ENCODE assay signal across 8 cellular contexts in genomic region chr1:10474613-10475507, GRCh38. TPM values are rescaled to one million over a fixed set of nuclear protein-coding genes. Genes with fewer than 3 reads are reported as not detected.
DNase-seq lines count a peak whose midpoint lies in the region; ATAC-seq and TF ChIP-seq lines count a peak whose summit lies in the region.

Gene PEX14 (plus strand): TSS chr1:10474950. CDS start chr1:10474967, 17 bp downstream.

- H3K27me3 Mint-ChIP-seq in activated T-helper 1 cell treated with anti-CD3 and anti-CD28 coated beads, Interleukin-12 subunit alpha, Interleukin-12 subunit beta, Interleukin-2, Interleukin-4 antibody, amounts not matched to agents 30 ng/mL and 10 ng/mL and 1 ng/mL, durations not matched to agents 14 hours and 24 hours and 36 hours (ENCODE audit: insufficient read depth) = no peaks in the 10 kb centered on the region
- H3K27me3 Mint-ChIP-seq in naive thymus-derived CD4-positive, alpha-beta T cell = no peaks in the 10 kb centered on the region
- no peaks in the 10 kb centered on the region for H3K27me3 Mint-ChIP-seq in stimulated activated memory B cell treated with anti-CD40 and anti-IgM and Interleukin-4, amounts not matched to agents 10 μg/mL and 1 μg/mL and 100 μg/mL, for 72 hours

- peak within 1 kb of the TSS; percentile 70 for H3K27ac ChIP-seq in KOPT-K1 (ENCODE audit: low read depth, low read length, poor library complexity, severe bottlenecking)
- peak within 1 kb of the TSS; percentile 66 for H3K27ac ChIP-seq in naive thymus-derived CD4-positive, alpha-beta T cell (ENCODE audit: low read depth, low read length)

- POLR2A ChIA-PET in naive thymus-derived CD4-positive, alpha-beta T cell (lab: Charles Lee) = interaction anchor here (0.5 to 1.7 kb wide), 5 partner anchors 14 to 76 kb away, joined by 3 to 7 read pairs (median 5); partner anchors contain the start of genes CENPS and PGD

- peaks cover 2% of the 10 kb centered on the region for H3K36me3 Mint-ChIP-seq in activated T-helper 1 cell treated with anti-CD3 and anti-CD28 coated beads, Interleukin-12 subunit alpha, Interleukin-12 subunit beta, Interleukin-2, Interleukin-4 antibody, amounts not matched to agents 30 ng/mL and 10 ng/mL and 1 ng/mL, durations not matched to agents 14 hours and 24 hours and 36 hours (ENCODE audit: low read depth)
- no peaks in the 10 kb centered on the region for H3K36me3 Mint-ChIP-seq in naive thymus-derived CD4-positive, alpha-beta T cell
- H3K36me3 Mint-ChIP-seq in stimulated activated memory B cell treated with anti-CD40 and anti-IgM and Interleukin-4, amounts not matched to agents 10 μg/mL and 1 μg/mL and 100 μg/mL, for 72 hours = no peaks in the 10 kb centered on the region

- DNase-seq in DMS 273 treated with DMSO at 0.1 percent for 48 hours (lab: John Stamatoyannopoulos, UW) (peak; percentile 74), RPMI7951 (ENCODE audit: low read depth) (peak; percentile 87), fibroblast of mammary gland (ENCODE audit: low read depth) (peak; percentile 75)
- peak; percentile 82 for DNase-seq in activated T-helper 1 cell treated with anti-CD3 and anti-CD28 coated beads, Interleukin-12 subunit alpha, Interleukin-12 subunit beta, Interleukin-2, Interleukin-4 antibody, amounts not matched to agents 30 ng/mL and 10 ng/mL and 1 ng/mL, durations not matched to agents 14 hours and 24 hours and 36 hours (ENCODE audit: low spot score)
- peak; percentile 67 to 86 (median 78) for DNase-seq in naive thymus-derived CD4-positive, alpha-beta T cell

- intact Hi-C loops in activated T-helper 1 cell treated with anti-CD3 and anti-CD28 coated beads, Interleukin-12 subunit alpha, Interleukin-12 subunit beta, Interleukin-2, Interleukin-4 antibody, amounts not matched to agents 30 ng/mL and 10 ng/mL and 1 ng/mL, durations not matched to agents 14 hours and 24 hours and 36 hours (cut with micrococcal nuclease) = loop anchor here (1.0 to 2.0 kb wide), 3 partner anchors 264 to 565 kb away; partner anchors contain the start of genes CTNNBIP1, KIF1B, LZIC and NMNAT1
- intact Hi-C loops in naive thymus-derived CD4-positive, alpha-beta T cell (cut with micrococcal nuclease) = loop anchor here (1.0 to 10.0 kb wide), 9 partner anchors 77 to 1330 kb away; partner anchors contain the start of genes AGTRAP (in 1 of the 2), CLCN6 (in 1 of the 2), KIF1B (in 1 of the 2) and LZIC (in 1 of the 2)

- ATAC-seq in GM21619 (IDR thresholded peaks at IDR 0.05; ENCODE audit: unreplicated experiment) = peak; percentile 58
- peak; percentile 91 for ATAC-seq in naive thymus-derived CD4-positive, alpha-beta T cell
- peak; percentile 90 for ATAC-seq in stimulated activated memory B cell treated with anti-CD40 and anti-IgM and Interleukin-4, amounts not matched to agents 10 μg/mL and 1 μg/mL and 100 μg/mL, for 72 hours

- no peaks in the 10 kb centered on the region for H3K27me3 ChIP-seq in naive thymus-derived CD4-positive, alpha-beta T cell (ENCODE audit: control insufficient read depth in 2 of 2, insufficient read depth in 2 of 2, low read length in 2 of 2)

- H3K4me1 Mint-ChIP-seq in activated T-helper 1 cell treated with anti-CD3 and anti-CD28 coated beads, Interleukin-12 subunit alpha, Interleukin-12 subunit beta, Interleukin-2, Interleukin-4 antibody, amounts not matched to agents 30 ng/mL and 10 ng/mL and 1 ng/mL, durations not matched to agents 14 hours and 24 hours and 36 hours (ENCODE audit: low read depth) = peaks cover 52% of the 10 kb centered on the region
- H3K4me1 Mint-ChIP-seq in naive thymus-derived CD4-positive, alpha-beta T cell = peaks cover 18 to 72% (median 55%) of the 10 kb centered on the region in 7 donors
- peaks cover 57% of the 10 kb centered on the region for H3K4me1 Mint-ChIP-seq in stimulated activated memory B cell treated with anti-CD40 and anti-IgM and Interleukin-4, amounts not matched to agents 10 μg/mL and 1 μg/mL and 100 μg/mL, for 72 hours

- H3K36me3 ChIP-seq in KOPT-K1 (ENCODE audit: insufficient read depth, low read length) = peaks cover 1% of the 10 kb centered on the region; the same call in 1 of the 2 replicates
- no peaks in the 10 kb centered on the region for H3K36me3 ChIP-seq in naive thymus-derived CD4-positive, alpha-beta T cell (ENCODE audit: control insufficient read depth in 2 of 3, insufficient read depth in 3 of 3, low read length in 3 of 3)

- peak within 1 kb of the TSS; percentile 72 for H3K4me3 ChIP-seq in fibroblast of mammary gland (ENCODE audit: control insufficient read depth, low read depth, low read length)
- H3K4me3 ChIP-seq in naive thymus-derived CD4-positive, alpha-beta T cell (ENCODE audit: low read length) = peak within 1 kb of the TSS; percentile 67

- CTCF ChIA-PET in naive thymus-derived CD4-positive, alpha-beta T cell (lab: Charles Lee) = interaction anchor here (0.6 kb wide), 2 partner anchors 45 to 526 kb away, joined by 3 read pairs; no protein-coding TSS in a partner anchor

- peak within 1 kb of the TSS; percentile 90 for H3K27ac Mint-ChIP-seq in activated T-helper 1 cell treated with anti-CD3 and anti-CD28 coated beads, Interleukin-12 subunit alpha, Interleukin-12 subunit beta, Interleukin-2, Interleukin-4 antibody, amounts not matched to agents 30 ng/mL and 10 ng/mL and 1 ng/mL, durations not matched to agents 14 hours and 24 hours and 36 hours
- peak within 1 kb of the TSS; percentile 72 to 95 (median 90) for H3K27ac Mint-ChIP-seq in naive thymus-derived CD4-positive, alpha-beta T cell
- peak within 1 kb of the TSS; percentile 96 for H3K27ac Mint-ChIP-seq in stimulated activated memory B cell treated with anti-CD40 and anti-IgM and Interleukin-4, amounts not matched to agents 10 μg/mL and 1 μg/mL and 100 μg/mL, for 72 hours

- peak within 1 kb of the TSS; percentile 98 for H3K4me3 Mint-ChIP-seq in activated T-helper 1 cell treated with anti-CD3 and anti-CD28 coated beads, Interleukin-12 subunit alpha, Interleukin-12 subunit beta, Interleukin-2, Interleukin-4 antibody, amounts not matched to agents 30 ng/mL and 10 ng/mL and 1 ng/mL, durations not matched to agents 14 hours and 24 hours and 36 hours
- H3K4me3 Mint-ChIP-seq in naive thymus-derived CD4-positive, alpha-beta T cell = peak within 1 kb of the TSS; percentile 92 to 99 (median 96)
- H3K4me3 Mint-ChIP-seq in stimulated activated memory B cell treated with anti-CD40 and anti-IgM and Interleukin-4, amounts not matched to agents 10 μg/mL and 1 μg/mL and 100 μg/mL, for 72 hours = peak within 1 kb of the TSS; percentile 96

- no peaks in the 10 kb centered on the region for H3K9me3 Mint-ChIP-seq in activated T-helper 1 cell treated with anti-CD3 and anti-CD28 coated beads, Interleukin-12 subunit alpha, Interleukin-12 subunit beta, Interleukin-2, Interleukin-4 antibody, amounts not matched to agents 30 ng/mL and 10 ng/mL and 1 ng/mL, durations not matched to agents 14 hours and 24 hours and 36 hours
- H3K9me3 Mint-ChIP-seq in naive thymus-derived CD4-positive, alpha-beta T cell = no peaks in the 10 kb centered on the region
- H3K9me3 Mint-ChIP-seq in stimulated activated memory B cell treated with anti-CD40 and anti-IgM and Interleukin-4, amounts not matched to agents 10 μg/mL and 1 μg/mL and 100 μg/mL, for 72 hours = peaks cover 2% of the 10 kb centered on the region

- H3K9me3 ChIP-seq in KOPT-K1 (ENCODE audit: insufficient read depth, low read length, poor library complexity, severe bottlenecking) = no peaks in the 10 kb centered on the region
- H3K9me3 ChIP-seq in naive thymus-derived CD4-positive, alpha-beta T cell (ENCODE audit: control insufficient read depth in 2 of 3, low read length in 3 of 3) = no peaks in the 10 kb centered on the region

- TF ChIP-seq CTCF in fibroblast of mammary gland (conservative IDR thresholded peaks at IDR 0.05; ENCODE audit: control insufficient read depth, insufficient read depth, low read depth, low read length) = no peak

- H3K4me1 ChIP-seq in naive thymus-derived CD4-positive, alpha-beta T cell (ENCODE audit: control insufficient read depth in 2 of 2, insufficient read depth in 2 of 2, low read length in 2 of 2) = peaks cover 21 to 37% of the 10 kb centered on the region in 2 donors

RNA-seq across cellular contexts. Expression of gene PEX14, which starts in this region (rescaled TPM):
- 13.6 and 21.5 TPM in 2 replicates for total RNA-seq in RPMI7951 (2014; rRNA removed; shearing (Covaris generic))
- total RNA-seq in activated T-helper 1 cell treated with anti-CD3 and anti-CD28 coated beads, Interleukin-12 subunit alpha, Interleukin-12 subunit beta, Interleukin-2, Interleukin-4 antibody, amounts not matched to agents 30 ng/mL and 10 ng/mL and 1 ng/mL, durations not matched to agents 14 hours and 24 hours and 36 hours = 22.7 and 23.5 TPM in 2 replicates
- 10 to 100 TPM; 20.9 to 27.8 (median 22.0) TPM for total RNA-seq in naive thymus-derived CD4-positive, alpha-beta T cell
- 1 to 10 TPM; 3.6 to 6.8 TPM for polyA plus RNA-seq in naive thymus-derived CD4-positive, alpha-beta T cell

Comparison
In these comparisons a context has a peak if more than half of its experiments do, and no peak if none do; other contexts are left out.
1. Peak in every context shown above with its lines: DNase-seq, ATAC-seq, H3K4me3 ChIP-seq and H3K27ac ChIP-seq.